ENCODE assay signal across 1 cellular context in the genomic region with DNA sequence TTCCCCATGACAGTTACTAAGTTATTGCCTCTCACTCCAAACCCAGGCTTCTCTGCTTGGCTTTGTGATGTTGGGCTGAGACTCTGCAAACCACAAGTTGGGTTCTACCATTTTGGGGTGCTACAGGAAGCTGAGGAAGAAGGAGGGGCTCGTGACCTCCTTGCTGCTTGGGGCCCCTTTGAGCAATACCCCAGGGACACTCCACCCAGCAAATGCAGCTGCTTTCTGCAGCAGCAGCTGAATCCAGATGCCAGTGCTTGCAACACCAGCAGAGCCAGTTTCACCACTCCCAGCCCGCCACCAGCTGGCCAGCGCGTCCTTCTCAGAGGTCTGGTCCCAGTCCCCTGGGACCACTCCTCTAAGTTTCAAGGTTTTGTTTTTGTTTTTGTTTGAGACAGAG.
TF ChIP-seq lines count a peak whose summit lies in the region.

No MANE protein-coding gene starts in this region.

TF ChIP-seq in GM12878, 131 proteins besides CTCF, POLR2A, EP300 and RAD21 (continued from another document):
- TF ChIP-seq, protein P1, sequence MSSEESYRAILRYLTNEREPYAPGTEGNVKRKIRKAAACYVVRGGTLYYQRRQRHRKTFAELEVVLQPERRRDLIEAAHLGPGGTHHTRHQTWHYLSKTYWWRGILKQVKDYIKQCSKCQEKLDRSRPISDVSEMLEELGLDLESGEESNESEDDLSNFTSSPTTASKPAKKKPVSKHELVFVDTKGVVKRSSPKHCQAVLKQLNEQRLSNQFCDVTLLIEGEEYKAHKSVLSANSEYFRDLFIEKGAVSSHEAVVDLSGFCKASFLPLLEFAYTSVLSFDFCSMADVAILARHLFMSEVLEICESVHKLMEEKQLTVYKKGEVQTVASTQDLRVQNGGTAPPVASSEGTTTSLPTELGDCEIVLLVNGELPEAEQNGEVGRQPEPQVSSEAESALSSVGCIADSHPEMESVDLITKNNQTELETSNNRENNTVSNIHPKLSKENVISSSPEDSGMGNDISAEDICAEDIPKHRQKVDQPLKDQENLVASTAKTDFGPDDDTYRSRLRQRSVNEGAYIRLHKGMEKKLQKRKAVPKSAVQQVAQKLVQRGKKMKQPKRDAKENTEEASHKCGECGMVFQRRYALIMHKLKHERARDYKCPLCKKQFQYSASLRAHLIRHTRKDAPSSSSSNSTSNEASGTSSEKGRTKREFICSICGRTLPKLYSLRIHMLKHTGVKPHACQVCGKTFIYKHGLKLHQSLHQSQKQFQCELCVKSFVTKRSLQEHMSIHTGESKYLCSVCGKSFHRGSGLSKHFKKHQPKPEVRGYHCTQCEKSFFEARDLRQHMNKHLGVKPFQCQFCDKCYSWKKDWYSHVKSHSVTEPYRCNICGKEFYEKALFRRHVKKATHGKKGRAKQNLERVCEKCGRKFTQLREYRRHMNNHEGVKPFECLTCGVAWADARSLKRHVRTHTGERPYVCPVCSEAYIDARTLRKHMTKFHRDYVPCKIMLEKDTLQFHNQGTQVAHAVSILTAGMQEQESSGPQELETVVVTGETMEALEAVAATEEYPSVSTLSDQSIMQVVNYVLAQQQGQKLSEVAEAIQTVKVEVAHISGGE (CRISPR knock-in tag; IDR thresholded peaks at IDR 0.05): no peak
- TF ChIP-seq GABPA (IDR thresholded peaks at IDR 0.05; ENCODE audit: low read depth): no peak
- no peak for TF ChIP-seq ESRRA (IDR thresholded peaks at IDR 0.05; ENCODE audit: low read length)
- no peak for TF ChIP-seq TARDBP (IDR thresholded peaks at IDR 0.05; ENCODE audit: borderline replicate concordance)
- TF ChIP-seq, protein P2, sequence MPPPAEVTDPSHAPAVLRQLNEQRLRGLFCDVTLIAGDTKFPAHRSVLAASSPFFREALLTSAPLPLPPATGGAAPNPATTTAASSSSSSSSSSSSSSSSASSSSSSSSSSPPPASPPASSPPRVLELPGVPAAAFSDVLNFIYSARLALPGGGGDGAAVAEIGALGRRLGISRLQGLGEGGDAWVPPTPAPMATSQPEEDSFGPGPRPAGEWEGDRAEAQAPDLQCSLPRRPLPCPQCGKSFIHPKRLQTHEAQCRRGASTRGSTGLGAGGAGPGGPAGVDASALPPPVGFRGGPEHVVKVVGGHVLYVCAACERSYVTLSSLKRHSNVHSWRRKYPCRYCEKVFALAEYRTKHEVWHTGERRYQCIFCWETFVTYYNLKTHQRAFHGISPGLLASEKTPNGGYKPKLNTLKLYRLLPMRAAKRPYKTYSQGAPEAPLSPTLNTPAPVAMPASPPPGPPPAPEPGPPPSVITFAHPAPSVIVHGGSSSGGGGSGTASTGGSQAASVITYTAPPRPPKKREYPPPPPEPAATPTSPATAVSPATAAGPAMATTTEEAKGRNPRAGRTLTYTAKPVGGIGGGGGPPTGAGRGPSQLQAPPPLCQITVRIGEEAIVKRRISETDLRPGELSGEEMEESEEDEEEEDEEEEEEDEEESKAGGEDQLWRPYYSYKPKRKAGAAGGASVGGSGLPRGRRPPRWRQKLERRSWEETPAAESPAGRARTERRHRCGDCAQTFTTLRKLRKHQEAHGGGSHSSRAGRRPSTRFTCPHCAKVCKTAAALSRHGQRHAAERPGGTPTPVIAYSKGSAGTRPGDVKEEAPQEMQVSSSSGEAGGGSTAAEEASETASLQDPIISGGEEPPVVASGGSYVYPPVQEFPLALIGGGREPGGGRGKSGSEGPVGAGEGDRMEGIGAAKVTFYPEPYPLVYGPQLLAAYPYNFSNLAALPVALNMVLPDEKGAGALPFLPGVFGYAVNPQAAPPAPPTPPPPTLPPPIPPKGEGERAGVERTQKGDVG (CRISPR knock-in tag; IDR thresholded peaks at IDR 0.05): no peak
- TF ChIP-seq, protein P3, sequence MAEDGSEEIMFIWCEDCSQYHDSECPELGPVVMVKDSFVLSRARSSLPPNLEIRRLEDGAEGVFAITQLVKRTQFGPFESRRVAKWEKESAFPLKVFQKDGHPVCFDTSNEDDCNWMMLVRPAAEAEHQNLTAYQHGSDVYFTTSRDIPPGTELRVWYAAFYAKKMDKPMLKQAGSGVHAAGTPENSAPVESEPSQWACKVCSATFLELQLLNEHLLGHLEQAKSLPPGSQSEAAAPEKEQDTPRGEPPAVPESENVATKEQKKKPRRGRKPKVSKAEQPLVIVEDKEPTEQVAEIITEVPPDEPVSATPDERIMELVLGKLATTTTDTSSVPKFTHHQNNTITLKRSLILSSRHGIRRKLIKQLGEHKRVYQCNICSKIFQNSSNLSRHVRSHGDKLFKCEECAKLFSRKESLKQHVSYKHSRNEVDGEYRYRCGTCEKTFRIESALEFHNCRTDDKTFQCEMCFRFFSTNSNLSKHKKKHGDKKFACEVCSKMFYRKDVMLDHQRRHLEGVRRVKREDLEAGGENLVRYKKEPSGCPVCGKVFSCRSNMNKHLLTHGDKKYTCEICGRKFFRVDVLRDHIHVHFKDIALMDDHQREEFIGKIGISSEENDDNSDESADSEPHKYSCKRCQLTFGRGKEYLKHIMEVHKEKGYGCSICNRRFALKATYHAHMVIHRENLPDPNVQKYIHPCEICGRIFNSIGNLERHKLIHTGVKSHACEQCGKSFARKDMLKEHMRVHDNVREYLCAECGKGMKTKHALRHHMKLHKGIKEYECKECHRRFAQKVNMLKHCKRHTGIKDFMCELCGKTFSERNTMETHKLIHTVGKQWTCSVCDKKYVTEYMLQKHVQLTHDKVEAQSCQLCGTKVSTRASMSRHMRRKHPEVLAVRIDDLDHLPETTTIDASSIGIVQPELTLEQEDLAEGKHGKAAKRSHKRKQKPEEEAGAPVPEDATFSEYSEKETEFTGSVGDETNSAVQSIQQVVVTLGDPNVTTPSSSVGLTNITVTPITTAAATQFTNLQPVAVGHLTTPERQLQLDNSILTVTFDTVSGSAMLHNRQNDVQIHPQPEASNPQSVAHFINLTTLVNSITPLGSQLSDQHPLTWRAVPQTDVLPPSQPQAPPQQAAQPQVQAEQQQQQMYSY (CRISPR knock-in tag; IDR thresholded peaks at IDR 0.05): no peak
- no peak for TF ChIP-seq SUPT20H (IDR thresholded peaks at IDR 0.05; ENCODE audit: borderline replicate concordance, control insufficient read depth, low read depth, low read length)
- no peak for TF ChIP-seq ZSCAN29 (IDR thresholded peaks at IDR 0.05)
- TF ChIP-seq SRF (IDR thresholded peaks at IDR 0.05; ENCODE audit: low read depth in 2 of 2, low read length in 2 of 2): no peak
- TF ChIP-seq TCF12 (IDR thresholded peaks at IDR 0.05; ENCODE audit: low read depth, low read length): peak; percentile 83
- no peak for TF ChIP-seq PML (IDR thresholded peaks at IDR 0.05; ENCODE audit: low read length)
- no peak for TF ChIP-seq E2F8 (IDR thresholded peaks at IDR 0.05; ENCODE audit: low read depth, partially characterized antibody)
- TF ChIP-seq RBBP5 (conservative IDR thresholded peaks at IDR 0.05): no peak
- TF ChIP-seq CEBPB (IDR thresholded peaks at IDR 0.05; ENCODE audit: borderline replicate concordance in 1 of 2, low read depth in 2 of 2, low read length in 2 of 2): no peak
- no peak for TF ChIP-seq IKZF2 (IDR thresholded peaks at IDR 0.05)
- no peak for TF ChIP-seq SP1 (IDR thresholded peaks at IDR 0.05; ENCODE audit: low read depth, low read length)
- no peak for TF ChIP-seq ZBTB40 (IDR thresholded peaks at IDR 0.05; ENCODE audit: borderline replicate concordance)
- TF ChIP-seq, protein P4, sequence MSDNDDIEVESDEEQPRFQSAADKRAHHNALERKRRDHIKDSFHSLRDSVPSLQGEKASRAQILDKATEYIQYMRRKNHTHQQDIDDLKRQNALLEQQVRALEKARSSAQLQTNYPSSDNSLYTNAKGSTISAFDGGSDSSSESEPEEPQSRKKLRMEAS (IDR thresholded peaks at IDR 0.05; ENCODE audit: low read depth, low read length): no peak
- no peak for TF ChIP-seq GATAD2B (conservative IDR thresholded peaks at IDR 0.05; ENCODE audit: low read depth)
- no peak for TF ChIP-seq EGR1 (IDR thresholded peaks at IDR 0.05; ENCODE audit: borderline replicate concordance in 1 of 2, low read depth in 2 of 2, low read length in 2 of 2)
- TF ChIP-seq MEF2B (IDR thresholded peaks at IDR 0.05; ENCODE audit: partially characterized antibody, poor library complexity, severe bottlenecking): peak; percentile 45
